26 cellular contexts compared by ENCODE assay signal in the genomic region with DNA sequence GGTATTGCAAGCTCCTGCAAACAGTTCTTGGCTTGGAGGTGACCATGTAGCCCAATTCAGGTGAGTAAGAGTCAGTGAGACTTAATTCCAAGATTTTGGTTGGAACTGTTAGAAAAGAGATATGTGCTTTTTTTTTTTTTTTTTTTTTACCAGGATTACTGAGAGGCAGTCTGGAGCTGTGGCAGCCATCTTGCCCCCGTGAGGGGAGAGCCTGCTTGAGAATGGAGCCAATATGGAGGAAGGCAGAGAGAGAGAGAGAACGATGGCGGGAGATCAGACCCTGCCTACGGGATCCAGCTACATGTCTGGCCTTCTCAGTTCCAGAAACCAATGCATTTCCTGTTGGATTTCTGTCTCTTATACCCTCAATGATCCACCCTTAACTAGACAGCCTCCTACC.
"Had no signal": no experiment of that assay in that cellular context is flagged by ENCODE, and none has a peak within 500 bp of the region (broad histone marks: within the 10 kb centered on the region; RNA-seq: fewer than 3 reads in every experiment).

No MANE protein-coding gene starts in this region.

- H3K4me1 ChIP-seq: colonic mucosa, foreskin keratinocyte, heart right ventricle, left lung, lower lobe of right lung had no signal

- H3K4me3 ChIP-seq: colonic mucosa, heart right ventricle, left lung, lower lobe of right lung, mucosa of descending colon had no signal

- H3K27ac Mint-ChIP-seq: dendritic cell treated with granulocyte-macrophage colony-stimulating factor and Interleukin-4, amounts not matched to agents 40 ng/mL and 50 ng/mL, for 4 days; effector memory CD8-positive, alpha-beta T cell; endodermal cell; immature natural killer cell; mesothelial cell of epicardium; naive B cell had no signal

- H3K9me3 ChIP-seq: colonic mucosa, left lung, lower lobe of right lung, mucosa of descending colon had no signal

- H3K36me3 Mint-ChIP-seq: immature natural killer cell, mesothelial cell of epicardium, naive B cell had no signal

- H3K4me3 Mint-ChIP-seq: dendritic cell treated with granulocyte-macrophage colony-stimulating factor and Interleukin-4, amounts not matched to agents 40 ng/mL and 50 ng/mL, for 4 days; effector memory CD8-positive, alpha-beta T cell; endodermal cell; immature natural killer cell; mesothelial cell of epicardium; naive B cell had no signal

- H3K4me1 Mint-ChIP-seq: endodermal cell, immature natural killer cell, mesothelial cell of epicardium had no signal

- FAIRE-seq: endometrium, frontal cortex had no signal

- H3K27me3 ChIP-seq: colonic mucosa had no signal

- DNase-seq: colonic mucosa; cortex of kidney; effector CD8-positive, alpha-beta T cell; effector memory CD8-positive, alpha-beta T cell; endodermal cell; erythroblast; foreskin keratinocyte; glutamatergic neuron; head of caudate nucleus; heart right ventricle; hypothalamus; immature natural killer cell; islet precursor cell; left cardiac atrium; left lung; left ventricle myocardium superior; lower lobe of right lung; mesenchymal stem cell; mucosa of descending colon; naive B cell had no signal

- H3K9me3 Mint-ChIP-seq: dendritic cell treated with granulocyte-macrophage colony-stimulating factor and Interleukin-4, amounts not matched to agents 40 ng/mL and 50 ng/mL, for 4 days; effector memory CD8-positive, alpha-beta T cell; endodermal cell; immature natural killer cell; mesothelial cell of epicardium had no signal

- H3K27ac ChIP-seq: colonic mucosa, epithelial cell of prostate, foreskin keratinocyte, heart right ventricle, left lung, lower lobe of right lung had no signal

- ATAC-seq: effector memory CD8-positive, alpha-beta T cell; esophagus mucosa; foreskin keratinocyte; heart right ventricle; left cardiac atrium; left lung; left ventricle myocardium superior; lower lobe of right lung; mucosa of descending colon had no signal

- H3K36me3 ChIP-seq: colonic mucosa, heart right ventricle, left lung, lower lobe of right lung had no signal
